Comparison of ENCODE assay signal across 8 cellular contexts in genomic region chr11:101428918-101429317, GRCh38.
DNase-seq lines count a peak whose midpoint lies in the region; FAIRE-seq and TF ChIP-seq lines count a peak whose summit lies in the region.

No MANE protein-coding gene starts in this region.

- peak; percentile 19 to 38 for TF ChIP-seq CTCF in brain (conservative IDR thresholded peaks at IDR 0.05)

- TF ChIP-seq EP300 in Ishikawa (IDR thresholded peaks at IDR 0.05; ENCODE audit: borderline replicate concordance) = no peak

- no peaks in the 10 kb centered on the region for H3K27me3 Mint-ChIP-seq in brain

- H3K4me3 Mint-ChIP-seq in brain = no peak overlapping the region

- H3K9me3 Mint-ChIP-seq in brain = peaks cover 16 to 34% (median 20%) of the 10 kb centered on the region in 5 experiments

- H3K36me3 Mint-ChIP-seq in brain = no peaks in the 10 kb centered on the region

- no peaks in the 10 kb centered on the region for H3K27me3 ChIP-seq in rectal smooth muscle tissue (ENCODE audit: control insufficient read depth, insufficient read depth, low read length)

- H3K9ac ChIP-seq in rectal smooth muscle tissue (ENCODE audit: low read length) = no peak overlapping the region

- TF ChIP-seq RAD21 in Ishikawa (IDR thresholded peaks at IDR 0.05; ENCODE audit: low read depth) = peak; percentile 68

- no peaks in the 10 kb centered on the region for H3K36me3 ChIP-seq in rectal smooth muscle tissue (ENCODE audit: control insufficient read depth, insufficient read depth, low read length)

- peaks cover 12% of the 10 kb centered on the region for H3K4me1 ChIP-seq in rectal smooth muscle tissue (ENCODE audit: control insufficient read depth, insufficient read depth, low read length)

- no peak for FAIRE-seq in frontal cortex (lab: Jason Lieb, UNC)

- DNase-seq in NCI-H2029 (lab: John Stamatoyannopoulos, UW) (peak; percentile 4), NCI-H2029 treated with DMSO at 0.1 percent for 48 hours (lab: John Stamatoyannopoulos, UW) (no peak), superior temporal gyrus (ENCODE audit: extremely low spot score) (no peak), frontal cortex (ENCODE audit: low spot score in 2 of 2) (no peak)
- DNase-seq in activated naive CD4-positive, alpha-beta T cell (lab: John Stamatoyannopoulos, UW) = no peak

- H3K4me1 Mint-ChIP-seq in brain = no peaks in the 10 kb centered on the region

- H3K4me3 ChIP-seq in rectal smooth muscle tissue (ENCODE audit: low read length) = no peak overlapping the region

- no peak overlapping the region for H3K27ac Mint-ChIP-seq in brain

- peak overlapping the region; percentile 25 for H3K27ac ChIP-seq in rectal smooth muscle tissue (ENCODE audit: low read depth, low read length)

TF ChIP-seq in Ishikawa, 13 proteins besides CTCF, POLR2A, EP300 and RAD21:
- TF ChIP-seq REST (IDR thresholded peaks at IDR 0.05; ENCODE audit: low read depth) (no peak), CREB1 (IDR thresholded peaks at IDR 0.05; ENCODE audit: low read depth) (no peak), FOXM1 (IDR thresholded peaks at IDR 0.05; ENCODE audit: borderline replicate concordance, low read depth) (no peak), USF1 (IDR thresholded peaks at IDR 0.05) (no peak), NFIC (IDR thresholded peaks at IDR 0.05) (no peak), TEAD4 (IDR thresholded peaks at IDR 0.05) (no peak), MAX (IDR thresholded peaks at IDR 0.05) (no peak), ZBTB7A (IDR thresholded peaks at IDR 0.05; ENCODE audit: low read depth) (no peak), TCF12 (IDR thresholded peaks at IDR 0.05; ENCODE audit: low read depth) (no peak), TAF1 (IDR thresholded peaks at IDR 0.05; ENCODE audit: low read depth) (no peak), CEBPB (IDR thresholded peaks at IDR 0.05) (no peak), EGR1 (IDR thresholded peaks at IDR 0.05) (no peak), YY1 (IDR thresholded peaks at IDR 0.05; ENCODE audit: low read depth) (no peak)
